Comparison of ENCODE assay signal across 9 cellular contexts in the genomic region with DNA sequence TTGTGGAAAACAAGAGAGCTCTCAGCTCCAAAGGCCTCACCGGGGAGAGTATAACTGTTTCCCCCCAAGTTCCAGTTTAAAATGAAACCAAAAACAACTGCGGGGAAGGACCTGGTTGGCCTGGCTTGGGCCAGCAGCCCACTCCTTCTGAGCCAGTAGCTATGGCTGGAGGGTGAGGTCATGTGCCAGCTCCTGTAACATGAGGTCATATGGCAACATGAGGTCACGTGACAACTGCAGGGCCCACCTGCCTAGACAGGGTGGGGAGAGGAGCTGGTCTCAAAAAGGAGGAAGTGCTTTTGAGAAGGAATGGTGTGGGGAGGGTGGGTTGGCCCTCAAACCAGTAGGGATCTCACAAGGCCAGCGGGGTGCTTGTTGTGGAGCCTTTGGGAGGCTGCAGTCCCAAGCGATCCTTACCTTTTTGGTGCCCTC. TPM values are rescaled to one million over a fixed set of nuclear protein-coding genes. Genes with fewer than 3 reads are reported as not detected.
DNase-seq lines count a peak whose midpoint lies in the region; ATAC-seq and TF ChIP-seq lines count a peak whose summit lies in the region.
"Had no signal": no experiment of that assay in that cellular context is flagged by ENCODE, and none has a peak within 500 bp of the region (broad histone marks: within the 10 kb centered on the region; RNA-seq: fewer than 3 reads in every experiment).

No MANE protein-coding gene starts in this region.

- no peak overlapping the region for H3K4me3 Mint-ChIP-seq in H9
- H3K4me3 Mint-ChIP-seq in CD8-positive, alpha-beta T cell, result no peak overlapping the region

- TF ChIP-seq POLR2A in transverse colon (IDR thresholded peaks at IDR 0.05), result no peak

- POLR2A ChIA-PET in CD8-positive, alpha-beta T cell (lab: Charles Lee), result interaction anchor here (1.1 kb wide), 1 partner anchor 12 kb away, joined by 3 read pairs; no protein-coding TSS in a partner anchor

- TF ChIP-seq EP300 in transverse colon (IDR thresholded peaks at IDR 0.05; ENCODE audit: low read depth), result no peak

- TF ChIP-seq CTCF in H9 (conservative IDR thresholded peaks at IDR 0.05), result no peak
- TF ChIP-seq CTCF in CD8-positive, alpha-beta T cell (IDR thresholded peaks at IDR 0.05), result no peak
- no peak for TF ChIP-seq CTCF in transverse colon (IDR thresholded peaks at IDR 0.05)

- H3K27ac ChIP-seq in H9 (ENCODE audit: insufficient read length, low read depth, low read length), result no peak overlapping the region
- no peak overlapping the region for H3K27ac ChIP-seq in muscle layer of duodenum (ENCODE audit: low read length)
- H3K27ac ChIP-seq in CD8-positive, alpha-beta T cell (ENCODE audit: low read depth, low read length), result no peak overlapping the region
- no peak overlapping the region for H3K27ac ChIP-seq in transverse colon

- H3T11ph ChIP-seq in H9 (ENCODE audit: low read length), result no peak overlapping the region

- no CpG with 5 or more reads among the region's 5 CpGs for WGBS in H9 (ENCODE audit: extremely low coverage, insufficient read length, low lambda C conversion rate)
- 62 to 71% methylated on average over 1 to 5 of the region's 5 CpGs for WGBS in transverse colon (ENCODE audit: low coverage in 1 of 2), 2 donors

- H3K36me3 Mint-ChIP-seq in H9 (ENCODE audit: insufficient read depth in 1 of 3, low read depth in 3 of 3), result no peaks in the 10 kb centered on the region
- H3K36me3 Mint-ChIP-seq in CD8-positive, alpha-beta T cell, result no peaks in the 10 kb centered on the region

- no peak overlapping the region for H2BK20ac ChIP-seq in H9 (ENCODE audit: low read depth, low read length, poor library complexity, severe bottlenecking)

- H2BK5ac ChIP-seq in H9 (ENCODE audit: insufficient read length, low read length), result no peak overlapping the region

- peaks cover 20 to 27% of the 10 kb centered on the region in 2 experiments for H3K4me1 Mint-ChIP-seq in H9
- peaks cover 35% of the 10 kb centered on the region for H3K4me1 Mint-ChIP-seq in CD8-positive, alpha-beta T cell (ENCODE audit: low read depth)

- H3K23me2 ChIP-seq in H9 (ENCODE audit: insufficient read length, low read depth, low read length, poor library complexity, severe bottlenecking), result no peaks in the 10 kb centered on the region

- H3K4me3 ChIP-seq in muscle layer of duodenum (ENCODE audit: low read depth in 1 of 2, low read length in 2 of 2) (peak overlapping the region; percentile 31 to 47), transverse colon (peak overlapping the region in 1 of 4 donors; percentile 14)
- no peak overlapping the region for H3K4me3 ChIP-seq in CD8-positive, alpha-beta T cell (ENCODE audit: low read depth, low read length)

- H3K36me3 ChIP-seq in muscle layer of duodenum (ENCODE audit: control insufficient read depth in 1 of 2, insufficient read depth in 2 of 2, low read length in 2 of 2), result no peaks in the 10 kb centered on the region
- no peaks in the 10 kb centered on the region for H3K36me3 ChIP-seq in CD8-positive, alpha-beta T cell (ENCODE audit: insufficient read depth, low read length)
- H3K36me3 ChIP-seq in transverse colon, result no peaks in the 10 kb centered on the region

- no peak overlapping the region for H2AFZ ChIP-seq in H9 (ENCODE audit: low read length)

- no peak overlapping the region for H3K4ac ChIP-seq in H9 (ENCODE audit: low read depth, low read length)

- H3K4me1 ChIP-seq in H9 (ENCODE audit: insufficient read depth, low read length) (peaks cover 4% of the 10 kb centered on the region; the same call in 1 of the 2 replicates), muscle layer of duodenum (ENCODE audit: control insufficient read depth in 1 of 2, insufficient read depth in 2 of 2, low read length in 2 of 2) (peaks cover 0 to 12% of the 10 kb centered on the region in 2 donors), transverse colon (peaks cover 0 to 22% (median 10%) of the 10 kb centered on the region in 4 donors)
- H3K4me1 ChIP-seq in CD8-positive, alpha-beta T cell (ENCODE audit: insufficient read depth, low read length), result peaks cover 26% of the 10 kb centered on the region

- no peaks in the 10 kb centered on the region for H3K9me3 ChIP-seq in H9 (ENCODE audit: control insufficient read depth, low read depth, low read length)
- no peaks in the 10 kb centered on the region for H3K9me3 ChIP-seq in muscle layer of duodenum (ENCODE audit: control insufficient read depth in 1 of 2, low read length in 2 of 2)
- no peaks in the 10 kb centered on the region for H3K9me3 ChIP-seq in CD8-positive, alpha-beta T cell (ENCODE audit: low read length)
- H3K9me3 ChIP-seq in transverse colon, result no peaks in the 10 kb centered on the region

- in situ Hi-C loops in transverse colon (cut with MboI; ENCODE audit: low pct_ligation_motif_present in 1 of 4, low pct_unique_long_range_greater_than_20kb in 1 of 4, low sequenced_read_pairs in 3 of 4), result no loop called here

- ATAC-seq in CD8-positive, alpha-beta T cell, result no peak
- no peak for ATAC-seq in HG02884 (IDR thresholded peaks at IDR 0.05; ENCODE audit: unreplicated experiment)

- H3K79me1 ChIP-seq in H9 (ENCODE audit: insufficient read depth, low read depth, low read length, poor library complexity, severe bottlenecking), result no peaks in the 10 kb centered on the region

- no peak overlapping the region for H2BK15ac ChIP-seq in H9 (ENCODE audit: low read depth, low read length)

- peaks cover 20% of the 10 kb centered on the region for H3K27me3 Mint-ChIP-seq in H9 (ENCODE audit: low read depth)
- no peaks in the 10 kb centered on the region for H3K27me3 Mint-ChIP-seq in CD8-positive, alpha-beta T cell (ENCODE audit: low read depth)

- no peak overlapping the region for H2BK12ac ChIP-seq in H9 (ENCODE audit: insufficient read length, low read depth, low read length)

- H4K5ac ChIP-seq in H9 (ENCODE audit: insufficient read length, low read depth, low read length), result no peak overlapping the region

- H4K20me1 ChIP-seq in H9 (ENCODE audit: control insufficient read depth, insufficient read depth, insufficient read length), result no peaks in the 10 kb centered on the region

- H3K14ac ChIP-seq in H9 (ENCODE audit: insufficient read depth, low read length), result 0 out of 2 replicates have a peak overlapping the region, but pooled peaks have one; percentile 25

- no peak overlapping the region for H2AK5ac ChIP-seq in H9 (ENCODE audit: insufficient read length, low read length)

- no peak overlapping the region for H2BK120ac ChIP-seq in H9 (ENCODE audit: low read depth, low read length, poor library complexity, severe bottlenecking)

- intact Hi-C loops in CD8-positive, alpha-beta T cell (cut with DNase I, micrococcal nuclease), result no loop called here
- intact Hi-C loops in transverse colon (cut with DNase I; ENCODE audit: low total_unique reads), result no loop called here

- H3K4me2 ChIP-seq in H9 (ENCODE audit: insufficient read depth, insufficient read length, low read length), result no peak overlapping the region

- DNase-seq in GDM1 (lab: John Stamatoyannopoulos, UW), result peak; percentile 63
- DNase-seq in H9, result peak; percentile 59
- peak; percentile 82 for DNase-seq in OCI-M1 (lab: John Stamatoyannopoulos, UW)
- DNase-seq in CD8-positive, alpha-beta T cell, result no peak
- DNase-seq in transverse colon, result no peak
- DNase-seq in effector CD8-positive, alpha-beta T cell (lab: John Stamatoyannopoulos, UW), result no peak

- no peaks in the 10 kb centered on the region for H3K27me3 ChIP-seq in H9 (ENCODE audit: insufficient read depth, low read length)
- no peaks in the 10 kb centered on the region for H3K27me3 ChIP-seq in muscle layer of duodenum (ENCODE audit: low read depth, low read length)
- H3K27me3 ChIP-seq in CD8-positive, alpha-beta T cell (ENCODE audit: insufficient read depth, low read length), result no peaks in the 10 kb centered on the region
- no peaks in the 10 kb centered on the region for H3K27me3 ChIP-seq in transverse colon

- no peak overlapping the region for H3K9ac ChIP-seq in H9 (ENCODE audit: extremely low read depth, insufficient read length, low read length)

- H3K23ac ChIP-seq in H9 (ENCODE audit: insufficient read length, low read depth, low read length), result no peak overlapping the region

- H4K8ac ChIP-seq in H9 (replicated peaks; ENCODE audit: insufficient read length, low read depth, low read length), result no peak overlapping the region

- no peak overlapping the region for H3K18ac ChIP-seq in H9 (ENCODE audit: insufficient read length, low read depth, low read length)

- H3K27ac Mint-ChIP-seq in H9, result no peak overlapping the region
- H3K27ac Mint-ChIP-seq in CD8-positive, alpha-beta T cell, result no peak overlapping the region

- H3K79me2 ChIP-seq in H9 (ENCODE audit: insufficient read depth, low read length), result no peaks in the 10 kb centered on the region

- H3K56ac ChIP-seq in H9 (ENCODE audit: insufficient read length, low read depth, low read length), result no peak overlapping the region

- no peaks in the 10 kb centered on the region for H3K9me3 Mint-ChIP-seq in H9
- no peaks in the 10 kb centered on the region for H3K9me3 Mint-ChIP-seq in CD8-positive, alpha-beta T cell

- H4K91ac ChIP-seq in H9 (ENCODE audit: insufficient read length, low read depth, low read length), result no peak overlapping the region

- CTCF ChIA-PET in CD8-positive, alpha-beta T cell (lab: Charles Lee), result interaction anchor here (0.7 to 0.9 kb wide), 2 partner anchors 58 to 514 kb away, joined by 3 read pairs; a partner anchor contains a TSS

RNA-seq across cellular contexts. Expression of a gene that starts 29.3 kb away (rescaled TPM):
- total RNA-seq in H9 (2021) (2.9 and 3.6 TPM in 2 replicates), transverse colon (under 1 TPM in 3 of 4 donors, not detected in 1; 0.32 to 0.82 (median 0.75) TPM)
- not detected for total RNA-seq in CD8-positive, alpha-beta T cell
- total RNA-seq: cardiac septum had no signal

RNA-seq across cellular contexts. Expression of a gene that starts 58.3 kb away (rescaled TPM):
- 69.9 and 74.0 TPM in 2 replicates for total RNA-seq in H9 (2021)
- 10 to 100 TPM; 10.2 to 12.6 TPM for total RNA-seq in CD8-positive, alpha-beta T cell
- total RNA-seq in transverse colon, result 10 to 100 TPM; 19.1 to 50.3 (median 43.2) TPM

Comparison
In these comparisons a context has a peak if more than half of its experiments do, and no peak if none do; other contexts are left out.
1. DNase-seq: peak in GDM1 (single experiment), H9 (single experiment) and OCI-M1 (single experiment); none in CD8-positive, alpha-beta T cell (0 of 7), transverse colon (single experiment) and effector CD8-positive, alpha-beta T cell (single experiment).